In the genomic region with DNA sequence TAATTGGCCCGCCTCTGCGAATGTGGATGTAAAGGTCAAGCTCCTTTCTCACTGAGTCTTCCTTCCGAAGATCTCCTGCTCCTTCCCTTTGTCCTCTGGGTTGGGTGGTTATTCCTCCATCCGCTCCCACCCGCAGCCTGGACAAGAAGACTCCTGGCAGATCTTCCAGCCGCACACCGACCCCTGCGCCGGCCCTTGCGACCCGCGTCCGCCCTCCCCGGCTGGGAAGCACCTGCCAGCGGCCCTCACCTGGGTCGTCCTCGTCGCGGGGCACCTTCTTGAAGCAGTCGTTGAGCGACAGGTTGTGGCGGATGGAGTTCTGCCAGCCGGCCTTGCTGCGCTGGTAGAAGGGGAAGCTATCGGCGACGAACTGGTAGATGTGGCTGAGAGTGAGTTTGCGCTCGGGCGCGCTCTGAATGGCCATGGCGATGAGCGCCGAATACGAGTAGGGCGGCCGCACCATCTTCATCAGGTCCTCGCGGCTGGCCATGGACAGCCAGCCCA, we compare ENCODE assay signal across 1 cellular context.
A peak's percentile ranks its signal among the peaks of the same experiment; 100 is the strongest.
TF ChIP-seq lines count a peak whose summit lies in the region.

No MANE protein-coding gene starts in this region.

TF ChIP-seq in HEK293, 187 proteins besides CTCF, POLR2A, EP300 and RAD21 (continued from another document):
- TF ChIP-seq, protein P1, sequence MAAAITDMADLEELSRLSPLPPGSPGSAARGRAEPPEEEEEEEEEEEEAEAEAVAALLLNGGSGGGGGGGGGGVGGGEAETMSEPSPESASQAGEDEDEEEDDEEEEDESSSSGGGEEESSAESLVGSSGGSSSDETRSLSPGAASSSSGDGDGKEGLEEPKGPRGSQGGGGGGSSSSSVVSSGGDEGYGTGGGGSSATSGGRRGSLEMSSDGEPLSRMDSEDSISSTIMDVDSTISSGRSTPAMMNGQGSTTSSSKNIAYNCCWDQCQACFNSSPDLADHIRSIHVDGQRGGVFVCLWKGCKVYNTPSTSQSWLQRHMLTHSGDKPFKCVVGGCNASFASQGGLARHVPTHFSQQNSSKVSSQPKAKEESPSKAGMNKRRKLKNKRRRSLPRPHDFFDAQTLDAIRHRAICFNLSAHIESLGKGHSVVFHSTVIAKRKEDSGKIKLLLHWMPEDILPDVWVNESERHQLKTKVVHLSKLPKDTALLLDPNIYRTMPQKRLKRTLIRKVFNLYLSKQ (tag by site-specific recombination; IDR thresholded peaks at IDR 0.05; ENCODE audit: borderline replicate concordance): no peak
- no peak for TF ChIP-seq ZNF473 (tag by site-specific recombination; IDR thresholded peaks at IDR 0.05)
- TF ChIP-seq ZNF19 (tag by site-specific recombination; IDR thresholded peaks at IDR 0.05; ENCODE audit: low read depth): no peak
- TF ChIP-seq FEZF1 (tag by site-specific recombination; IDR thresholded peaks at IDR 0.05): no peak
- TF ChIP-seq ZNF112 (tag by site-specific recombination; IDR thresholded peaks at IDR 0.05): no peak
- peak; percentile 43; the same call in 1 of the 2 replicates for TF ChIP-seq ZBTB8A (tag by site-specific recombination; IDR thresholded peaks at IDR 0.05)
- no peak for TF ChIP-seq PBX3 (CRISPR knock-in tag; IDR thresholded peaks at IDR 0.05)
- TF ChIP-seq, protein P2, sequence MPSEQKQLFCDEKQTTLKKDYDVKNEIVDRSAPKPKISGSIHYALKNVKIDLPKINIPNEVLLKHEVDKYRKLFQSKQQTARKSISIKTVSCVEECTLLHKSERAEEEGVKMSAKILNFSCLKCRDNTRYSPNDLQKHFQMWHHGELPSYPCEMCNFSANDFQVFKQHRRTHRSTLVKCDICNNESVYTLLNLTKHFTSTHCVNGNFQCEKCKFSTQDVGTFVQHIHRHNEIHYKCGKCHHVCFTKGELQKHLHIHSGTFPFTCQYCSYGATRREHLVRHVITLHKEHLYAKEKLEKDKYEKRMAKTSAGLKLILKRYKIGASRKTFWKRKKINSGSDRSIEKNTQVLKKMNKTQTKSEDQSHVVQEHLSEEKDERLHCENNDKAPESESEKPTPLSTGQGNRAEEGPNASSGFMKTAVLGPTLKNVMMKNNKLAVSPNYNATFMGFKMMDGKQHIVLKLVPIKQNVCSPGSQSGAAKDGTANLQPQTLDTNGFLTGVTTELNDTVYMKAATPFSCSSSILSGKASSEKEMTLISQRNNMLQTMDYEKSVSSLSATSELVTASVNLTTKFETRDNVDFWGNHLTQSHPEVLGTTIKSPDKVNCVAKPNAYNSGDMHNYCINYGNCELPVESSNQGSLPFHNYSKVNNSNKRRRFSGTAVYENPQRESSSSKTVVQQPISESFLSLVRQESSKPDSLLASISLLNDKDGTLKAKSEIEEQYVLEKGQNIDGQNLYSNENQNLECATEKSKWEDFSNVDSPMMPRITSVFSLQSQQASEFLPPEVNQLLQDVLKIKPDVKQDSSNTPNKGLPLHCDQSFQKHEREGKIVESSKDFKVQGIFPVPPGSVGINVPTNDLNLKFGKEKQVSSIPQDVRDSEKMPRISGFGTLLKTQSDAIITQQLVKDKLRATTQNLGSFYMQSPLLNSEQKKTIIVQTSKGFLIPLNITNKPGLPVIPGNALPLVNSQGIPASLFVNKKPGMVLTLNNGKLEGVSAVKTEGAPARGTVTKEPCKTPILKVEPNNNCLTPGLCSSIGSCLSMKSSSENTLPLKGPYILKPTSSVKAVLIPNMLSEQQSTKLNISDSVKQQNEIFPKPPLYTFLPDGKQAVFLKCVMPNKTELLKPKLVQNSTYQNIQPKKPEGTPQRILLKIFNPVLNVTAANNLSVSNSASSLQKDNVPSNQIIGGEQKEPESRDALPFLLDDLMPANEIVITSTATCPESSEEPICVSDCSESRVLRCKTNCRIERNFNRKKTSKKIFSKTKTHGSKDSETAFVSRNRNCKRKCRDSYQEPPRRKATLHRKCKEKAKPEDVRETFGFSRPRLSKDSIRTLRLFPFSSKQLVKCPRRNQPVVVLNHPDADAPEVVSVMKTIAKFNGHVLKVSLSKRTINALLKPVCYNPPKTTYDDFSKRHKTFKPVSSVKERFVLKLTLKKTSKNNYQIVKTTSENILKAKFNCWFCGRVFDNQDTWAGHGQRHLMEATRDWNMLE (tag by site-specific recombination; conservative IDR thresholded peaks at IDR 0.05; ENCODE audit: low read depth): no peak
- TF ChIP-seq ZNF704 (tag by site-specific recombination; IDR thresholded peaks at IDR 0.05): no peak
- no peak for TF ChIP-seq ZBTB21 (tag by site-specific recombination; IDR thresholded peaks at IDR 0.05)
- no peak for TF ChIP-seq ZNF416 (tag by site-specific recombination; IDR thresholded peaks at IDR 0.05)
- TF ChIP-seq WT1 (tag by site-specific recombination; IDR thresholded peaks at IDR 0.05): no peak
- no peak for TF ChIP-seq ZNF146 (tag by site-specific recombination; IDR thresholded peaks at IDR 0.05)
- TF ChIP-seq ZNF175 (tag by site-specific recombination; IDR thresholded peaks at IDR 0.05): no peak
- TF ChIP-seq ZNF561 (tag by site-specific recombination; IDR thresholded peaks at IDR 0.05; ENCODE audit: borderline replicate concordance): no peak
- no peak for TF ChIP-seq ZNF423 (tag by site-specific recombination; IDR thresholded peaks at IDR 0.05)
- TF ChIP-seq ZFP41 (tag by site-specific recombination; IDR thresholded peaks at IDR 0.05; ENCODE audit: borderline replicate concordance): no peak
